1 cellular context compared by ENCODE assay signal in the genomic region with DNA sequence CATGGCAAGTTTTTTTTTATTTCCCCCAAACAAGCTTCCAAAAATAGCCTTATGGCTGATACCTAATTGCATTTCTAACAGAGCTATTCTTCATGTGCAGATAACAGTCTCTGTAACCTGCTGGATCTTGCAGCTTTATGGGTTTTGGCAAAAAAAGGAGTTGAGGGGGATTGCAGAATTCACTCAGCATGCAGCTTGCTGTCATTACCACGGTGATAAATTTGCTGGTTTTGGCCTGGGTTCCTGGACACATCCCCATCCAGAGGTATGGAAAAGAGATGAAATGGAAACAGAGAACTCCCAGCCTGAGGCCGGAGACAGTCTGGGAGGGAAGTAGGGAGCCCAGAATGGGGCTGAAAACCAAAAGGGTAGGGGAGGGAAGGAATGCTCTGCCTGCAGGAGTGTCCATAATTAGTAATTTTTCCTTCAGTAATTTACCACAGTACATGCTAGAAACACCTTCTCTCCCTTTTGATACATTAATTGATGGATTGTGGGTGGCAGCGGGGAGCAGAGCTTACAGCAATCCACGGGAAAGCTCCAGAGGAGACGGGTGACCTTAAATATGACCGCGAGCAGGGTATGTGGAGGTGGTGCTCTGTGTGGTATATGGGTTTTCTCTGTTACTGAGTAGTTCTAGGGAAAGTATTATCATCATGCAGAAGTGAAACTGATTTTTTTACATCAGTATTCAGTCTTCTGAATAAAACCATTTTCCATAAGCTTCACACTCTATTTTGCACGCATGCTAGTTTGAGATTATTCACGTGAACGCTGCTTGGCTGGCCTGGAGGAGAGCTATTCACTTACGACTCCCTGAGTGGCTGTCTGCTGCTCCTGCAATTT.
TF ChIP-seq lines count a peak whose summit lies in the region.

No MANE protein-coding gene starts in this region.

TF ChIP-seq in WTC11, 78 proteins besides CTCF, POLR2A, EP300 and RAD21 (continued from another document):
- no peak for TF ChIP-seq ZBTB21 (CRISPR knock-in tag; IDR thresholded peaks at IDR 0.05; ENCODE audit: borderline replicate concordance)
- TF ChIP-seq, protein P1, sequence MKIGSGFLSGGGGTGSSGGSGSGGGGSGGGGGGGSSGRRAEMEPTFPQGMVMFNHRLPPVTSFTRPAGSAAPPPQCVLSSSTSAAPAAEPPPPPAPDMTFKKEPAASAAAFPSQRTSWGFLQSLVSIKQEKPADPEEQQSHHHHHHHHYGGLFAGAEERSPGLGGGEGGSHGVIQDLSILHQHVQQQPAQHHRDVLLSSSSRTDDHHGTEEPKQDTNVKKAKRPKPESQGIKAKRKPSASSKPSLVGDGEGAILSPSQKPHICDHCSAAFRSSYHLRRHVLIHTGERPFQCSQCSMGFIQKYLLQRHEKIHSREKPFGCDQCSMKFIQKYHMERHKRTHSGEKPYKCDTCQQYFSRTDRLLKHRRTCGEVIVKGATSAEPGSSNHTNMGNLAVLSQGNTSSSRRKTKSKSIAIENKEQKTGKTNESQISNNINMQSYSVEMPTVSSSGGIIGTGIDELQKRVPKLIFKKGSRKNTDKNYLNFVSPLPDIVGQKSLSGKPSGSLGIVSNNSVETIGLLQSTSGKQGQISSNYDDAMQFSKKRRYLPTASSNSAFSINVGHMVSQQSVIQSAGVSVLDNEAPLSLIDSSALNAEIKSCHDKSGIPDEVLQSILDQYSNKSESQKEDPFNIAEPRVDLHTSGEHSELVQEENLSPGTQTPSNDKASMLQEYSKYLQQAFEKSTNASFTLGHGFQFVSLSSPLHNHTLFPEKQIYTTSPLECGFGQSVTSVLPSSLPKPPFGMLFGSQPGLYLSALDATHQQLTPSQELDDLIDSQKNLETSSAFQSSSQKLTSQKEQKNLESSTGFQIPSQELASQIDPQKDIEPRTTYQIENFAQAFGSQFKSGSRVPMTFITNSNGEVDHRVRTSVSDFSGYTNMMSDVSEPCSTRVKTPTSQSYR (CRISPR knock-in tag; IDR thresholded peaks at IDR 0.05), result no peak
- TF ChIP-seq, protein P2, sequence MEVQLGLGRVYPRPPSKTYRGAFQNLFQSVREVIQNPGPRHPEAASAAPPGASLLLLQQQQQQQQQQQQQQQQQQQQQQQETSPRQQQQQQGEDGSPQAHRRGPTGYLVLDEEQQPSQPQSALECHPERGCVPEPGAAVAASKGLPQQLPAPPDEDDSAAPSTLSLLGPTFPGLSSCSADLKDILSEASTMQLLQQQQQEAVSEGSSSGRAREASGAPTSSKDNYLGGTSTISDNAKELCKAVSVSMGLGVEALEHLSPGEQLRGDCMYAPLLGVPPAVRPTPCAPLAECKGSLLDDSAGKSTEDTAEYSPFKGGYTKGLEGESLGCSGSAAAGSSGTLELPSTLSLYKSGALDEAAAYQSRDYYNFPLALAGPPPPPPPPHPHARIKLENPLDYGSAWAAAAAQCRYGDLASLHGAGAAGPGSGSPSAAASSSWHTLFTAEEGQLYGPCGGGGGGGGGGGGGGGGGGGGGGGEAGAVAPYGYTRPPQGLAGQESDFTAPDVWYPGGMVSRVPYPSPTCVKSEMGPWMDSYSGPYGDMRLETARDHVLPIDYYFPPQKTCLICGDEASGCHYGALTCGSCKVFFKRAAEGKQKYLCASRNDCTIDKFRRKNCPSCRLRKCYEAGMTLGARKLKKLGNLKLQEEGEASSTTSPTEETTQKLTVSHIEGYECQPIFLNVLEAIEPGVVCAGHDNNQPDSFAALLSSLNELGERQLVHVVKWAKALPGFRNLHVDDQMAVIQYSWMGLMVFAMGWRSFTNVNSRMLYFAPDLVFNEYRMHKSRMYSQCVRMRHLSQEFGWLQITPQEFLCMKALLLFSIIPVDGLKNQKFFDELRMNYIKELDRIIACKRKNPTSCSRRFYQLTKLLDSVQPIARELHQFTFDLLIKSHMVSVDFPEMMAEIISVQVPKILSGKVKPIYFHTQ (CRISPR knock-in tag; IDR thresholded peaks at IDR 0.05), result no peak
- TF ChIP-seq, protein P3, sequence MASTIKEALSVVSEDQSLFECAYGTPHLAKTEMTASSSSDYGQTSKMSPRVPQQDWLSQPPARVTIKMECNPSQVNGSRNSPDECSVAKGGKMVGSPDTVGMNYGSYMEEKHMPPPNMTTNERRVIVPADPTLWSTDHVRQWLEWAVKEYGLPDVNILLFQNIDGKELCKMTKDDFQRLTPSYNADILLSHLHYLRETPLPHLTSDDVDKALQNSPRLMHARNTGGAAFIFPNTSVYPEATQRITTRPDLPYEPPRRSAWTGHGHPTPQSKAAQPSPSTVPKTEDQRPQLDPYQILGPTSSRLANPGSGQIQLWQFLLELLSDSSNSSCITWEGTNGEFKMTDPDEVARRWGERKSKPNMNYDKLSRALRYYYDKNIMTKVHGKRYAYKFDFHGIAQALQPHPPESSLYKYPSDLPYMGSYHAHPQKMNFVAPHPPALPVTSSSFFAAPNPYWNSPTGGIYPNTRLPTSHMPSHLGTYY (CRISPR knock-in tag; IDR thresholded peaks at IDR 0.05), result no peak
